Comparison of ENCODE assay signal across 8 cellular contexts in genomic region chr11:1854949-1855885, GRCh38.
DNase-seq lines count a peak whose midpoint lies in the region; ATAC-seq lines count a peak whose summit lies in the region.

No MANE protein-coding gene starts in this region.

- peak overlapping the region; percentile 99 for H3K4me3 Mint-ChIP-seq in central memory CD8-positive, alpha-beta T cell

- H3K9me3 Mint-ChIP-seq in central memory CD8-positive, alpha-beta T cell = no peaks in the 10 kb centered on the region

- DNase-seq in CD1c-positive myeloid dendritic cell (ENCODE audit: extremely low spot score) (peak; percentile 46), GOT3 (lab: John Stamatoyannopoulos, UW) (no peak), SIG-M5 (lab: John Stamatoyannopoulos, UW) (no peak), NCI-H146 (lab: John Stamatoyannopoulos, UW) (no peak), AML-193 (lab: John Stamatoyannopoulos, UW) (no peak)
- no peak for DNase-seq in central memory CD8-positive, alpha-beta T cell (ENCODE audit: low spot score in 2 of 2)

- H3K36me3 Mint-ChIP-seq in central memory CD8-positive, alpha-beta T cell (ENCODE audit: insufficient read depth) = peaks cover 17% of the 10 kb centered on the region

- no peaks in the 10 kb centered on the region for H3K27me3 Mint-ChIP-seq in central memory CD8-positive, alpha-beta T cell

- peak overlapping the region; percentile 17 for H3K27ac Mint-ChIP-seq in central memory CD8-positive, alpha-beta T cell (ENCODE audit: low read depth)

- peaks cover 38% of the 10 kb centered on the region for H3K4me1 Mint-ChIP-seq in central memory CD8-positive, alpha-beta T cell

- peak; percentile 45 for ATAC-seq in GM19395 (IDR thresholded peaks at IDR 0.05; ENCODE audit: unreplicated experiment)
- ATAC-seq in HG03378 (IDR thresholded peaks at IDR 0.05; ENCODE audit: unreplicated experiment) = peak; percentile 28
- no peak for ATAC-seq in central memory CD8-positive, alpha-beta T cell (replicated peaks; ENCODE audit: extremely low read depth, poor library complexity, severe bottlenecking)
